8 cellular contexts compared by ENCODE assay signal in the genomic region with DNA sequence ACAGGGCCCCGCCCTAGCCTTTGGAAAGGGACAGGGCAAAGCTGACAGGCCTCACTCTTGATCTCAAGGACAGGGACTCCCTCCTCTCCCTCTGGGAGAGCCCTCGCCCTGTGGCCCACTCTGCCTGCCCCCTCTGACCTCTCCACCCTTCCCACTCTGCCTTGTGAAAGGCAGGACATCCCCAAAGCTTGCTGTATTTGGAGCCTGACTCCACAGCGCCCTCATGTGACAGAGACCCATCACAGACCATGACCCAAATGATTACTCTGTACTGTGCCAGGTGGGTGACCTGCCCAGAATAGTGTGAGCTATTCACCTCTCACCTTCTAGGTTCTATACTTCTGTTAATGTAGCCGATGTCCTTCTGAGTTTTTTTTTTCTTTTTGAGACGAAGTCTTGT. TPM values are rescaled to one million over a fixed set of nuclear protein-coding genes. Genes with fewer than 3 reads are reported as not detected.
DNase-seq lines count a peak whose midpoint lies in the region; ATAC-seq, FAIRE-seq and TF ChIP-seq lines count a peak whose summit lies in the region.

No MANE protein-coding gene starts in this region.

- FAIRE-seq in RCC 7860 (lab: Jason Lieb, UNC), result no peak

- no peaks in the 10 kb centered on the region for H3K27me3 ChIP-seq in AG04450 (ENCODE audit: control insufficient read depth, insufficient read depth, low read length)

- CTCF ChIA-PET in AG04450 (lab: Charles Lee), result interaction anchor here (0.5 to 2.5 kb wide), 5 partner anchors 18 to 511 kb away, joined by 3 to 12 read pairs (median 3); no protein-coding TSS in a partner anchor

- no peaks in the 10 kb centered on the region for H3K4me1 Mint-ChIP-seq in effector memory CD8-positive, alpha-beta T cell (ENCODE audit: low read depth in 2 of 2)

- peak; percentile 37 for ATAC-seq in effector memory CD8-positive, alpha-beta T cell (replicated peaks)
- ATAC-seq in mucosa of descending colon (peak; percentile 75), GM21360 (IDR thresholded peaks at IDR 0.05; ENCODE audit: unreplicated experiment) (no peak), HG03521 (IDR thresholded peaks at IDR 0.05; ENCODE audit: unreplicated experiment) (no peak)

- peaks cover 0 to 29% of the 10 kb centered on the region in 2 donors for H3K27me3 Mint-ChIP-seq in effector memory CD8-positive, alpha-beta T cell

- no peaks in the 10 kb centered on the region for H3K36me3 ChIP-seq in mucosa of descending colon (ENCODE audit: low read depth)

- H3K4me3 Mint-ChIP-seq in effector memory CD8-positive, alpha-beta T cell, result no peak overlapping the region

- DNase-seq in AG04450 (ENCODE audit: low read depth, low spot score), result no peak
- DNase-seq in RCC 7860 (ENCODE audit: low spot score), result peak; percentile 20
- DNase-seq in effector memory CD8-positive, alpha-beta T cell, result no peak
- peak in 2 of 3 donors; percentile 69 to 76 for DNase-seq in mucosa of descending colon
- DNase-seq in RKO (ENCODE audit: low spot score), result no peak

- H3K36me3 Mint-ChIP-seq in effector memory CD8-positive, alpha-beta T cell (ENCODE audit: insufficient read depth), result no peaks in the 10 kb centered on the region

- POLR2A ChIA-PET in AG04450 (lab: Yijun Ruan, JAX), result interaction anchor here (0.8 kb wide), 1 partner anchor 312 kb away, joined by 4 read pairs; no protein-coding TSS in a partner anchor

- H3K4me1 ChIP-seq in mucosa of descending colon (ENCODE audit: low read depth), result no peaks in the 10 kb centered on the region

- intact Hi-C loops in mucosa of descending colon (cut with DNase I, micrococcal nuclease), result no loop called here

- H3K9me3 Mint-ChIP-seq in effector memory CD8-positive, alpha-beta T cell, result no peaks in the 10 kb centered on the region

- H3K27ac Mint-ChIP-seq in effector memory CD8-positive, alpha-beta T cell, result no peak overlapping the region

- no peak overlapping the region for H3K27ac ChIP-seq in AG04450 (ENCODE audit: low read depth, low read length)

- H3K4me3 ChIP-seq in AG04450 (ENCODE audit: low read depth, low read length), result no peak overlapping the region
- no peak overlapping the region for H3K4me3 ChIP-seq in mucosa of descending colon

- TF ChIP-seq CTCF in AG04450 (IDR thresholded peaks at IDR 0.05; ENCODE audit: low read depth, low read length) (peak; percentile 43), GM12872 (IDR thresholded peaks at IDR 0.05; ENCODE audit: insufficient read depth, low read depth, low read length) (peak; percentile 85), mucosa of descending colon (IDR thresholded peaks at IDR 0.05) (peak; percentile 57)

- H3K9me3 ChIP-seq in AG04450 (ENCODE audit: control insufficient read depth, insufficient read depth, low read length) (peaks cover 4% of the 10 kb centered on the region; the same call in 1 of the 2 replicates), mucosa of descending colon (no peaks in the 10 kb centered on the region)

RNA-seq across cellular contexts. Expression of a gene that starts 18.8 kb away (rescaled TPM):
- not detected in 2 replicates for polyA plus RNA-seq in AG04450 (2011; rRNA removed)
- polyA minus RNA-seq in AG04450 (2011; rRNA and poly(A)+ RNA removed), result not detected in 2 replicates
- total RNA-seq in mucosa of descending colon, result 10 to 100 TPM in 2 of 3 donors, 1 to 10 TPM in 1; 7.6 to 20.6 (median 14.5) TPM

RNA-seq across cellular contexts. Expression of a gene that starts 35.3 kb away (rescaled TPM):
- polyA plus RNA-seq in AG04450 (2011; rRNA removed), result not detected in 2 replicates
- polyA minus RNA-seq in AG04450 (2011; rRNA and poly(A)+ RNA removed), result not detected in 2 replicates
- 1 to 10 TPM; 1.9 to 4.3 (median 2.8) TPM for total RNA-seq in mucosa of descending colon

Comparison
In these comparisons a context has a peak if more than half of its experiments do, and no peak if none do; other contexts are left out.
1. DNase-seq: peak in RCC 7860 (single experiment) and mucosa of descending colon (2 of 3); none in AG04450 (single experiment), effector memory CD8-positive, alpha-beta T cell (0 of 3) and RKO (single experiment).
2. ATAC-seq: peak in effector memory CD8-positive, alpha-beta T cell (single experiment) and mucosa of descending colon (single experiment); none in GM21360 (single experiment) and HG03521 (single experiment).
3. Peak in every context shown above with its lines, with median percentiles within 50 percentile points of each other: CTCF ChIP-seq.